Comparison of ENCODE assay signal across 10 cellular contexts in genomic region chr7:593324-594115, GRCh38.
A peak's percentile ranks its signal among the peaks of the same experiment; 100 is the strongest.
DNase-seq lines count a peak whose midpoint lies in the region; ATAC-seq and TF ChIP-seq lines count a peak whose summit lies in the region.
"Had no signal": no experiment of that assay in that cellular context is flagged by ENCODE, and none has a peak within 500 bp of the region (broad histone marks: within the 10 kb centered on the region; RNA-seq: fewer than 3 reads in every experiment).

No MANE protein-coding gene starts in this region.

- ATAC-seq in stimulated activated naive CD8-positive, alpha-beta T cell treated with anti-CD3 and anti-CD28 coated beads, Interleukin-15, amount 100 ng/mL, for 72 hours: peak; percentile 62
- ATAC-seq in GM19023 (IDR thresholded peaks at IDR 0.05; ENCODE audit: unreplicated experiment): no peak

- H3K9me3 ChIP-seq in KOPT-K1 (ENCODE audit: insufficient read depth, low read length, poor library complexity, severe bottlenecking): peaks cover 8% of the 10 kb centered on the region

- peaks cover 55% of the 10 kb centered on the region for H3K36me3 ChIP-seq in KOPT-K1 (ENCODE audit: insufficient read depth, low read length)

- peak overlapping the region in 7 of 59 donors; percentile 6 to 42 (median 12) for H3K4me3 ChIP-seq in dorsolateral prefrontal cortex
- H3K4me3 ChIP-seq: GM23248 had no signal

- CTCF ChIA-PET in activated naive CD4-positive, alpha-beta T cell treated with anti-CD3 and anti-CD28 coated beads for 36 hours (lab: Charles Lee): no interaction called here

- H3K36me3 Mint-ChIP-seq in activated naive CD4-positive, alpha-beta T cell treated with anti-CD3 and anti-CD28 coated beads for 36 hours (ENCODE audit: low read depth): peaks cover 23% of the 10 kb centered on the region

- no peaks in the 10 kb centered on the region for H3K27me3 Mint-ChIP-seq in activated naive CD4-positive, alpha-beta T cell treated with anti-CD3 and anti-CD28 coated beads for 36 hours (ENCODE audit: low read depth)
- H3K27me3 Mint-ChIP-seq in stimulated activated naive CD8-positive, alpha-beta T cell treated with anti-CD3 and anti-CD28 coated beads, Interleukin-15, amount 100 ng/mL, for 72 hours: no peaks in the 10 kb centered on the region

- no peaks in the 10 kb centered on the region for H3K27me3 ChIP-seq in dorsolateral prefrontal cortex

- TF ChIP-seq CTCF in dorsolateral prefrontal cortex (IDR thresholded peaks at IDR 0.05 in 54 of 56, conservative IDR thresholded peaks at IDR 0.05 in 2 of 56; ENCODE audit: low read depth in 1 of 56, partially characterized antibody in 56 of 56): no peak

- peak overlapping the region; percentile 69 for H3K27ac Mint-ChIP-seq in activated naive CD4-positive, alpha-beta T cell treated with anti-CD3 and anti-CD28 coated beads for 36 hours
- H3K27ac Mint-ChIP-seq in stimulated activated naive CD8-positive, alpha-beta T cell treated with anti-CD3 and anti-CD28 coated beads, Interleukin-15, amount 100 ng/mL, for 72 hours: peak overlapping the region; percentile 93 to 95

- peak overlapping the region; percentile 61 for H3K27ac ChIP-seq in KOPT-K1 (ENCODE audit: low read depth, low read length, poor library complexity, severe bottlenecking)
- peak overlapping the region in 38 of 59 donors; percentile 11 to 82 (median 51) for H3K27ac ChIP-seq in dorsolateral prefrontal cortex
- H3K27ac ChIP-seq: GM23248 had no signal

- peaks cover 7% of the 10 kb centered on the region for H3K9me3 Mint-ChIP-seq in activated naive CD4-positive, alpha-beta T cell treated with anti-CD3 and anti-CD28 coated beads for 36 hours
- H3K9me3 Mint-ChIP-seq in stimulated activated naive CD8-positive, alpha-beta T cell treated with anti-CD3 and anti-CD28 coated beads, Interleukin-15, amount 100 ng/mL, for 72 hours: peaks cover 6 to 21% of the 10 kb centered on the region in 2 donors

- peak overlapping the region; percentile 36 for H3K4me3 Mint-ChIP-seq in activated naive CD4-positive, alpha-beta T cell treated with anti-CD3 and anti-CD28 coated beads for 36 hours
- H3K4me3 Mint-ChIP-seq in stimulated activated naive CD8-positive, alpha-beta T cell treated with anti-CD3 and anti-CD28 coated beads, Interleukin-15, amount 100 ng/mL, for 72 hours: peak overlapping the region; percentile 75 to 81

- H3K4me1 Mint-ChIP-seq in activated naive CD4-positive, alpha-beta T cell treated with anti-CD3 and anti-CD28 coated beads for 36 hours (ENCODE audit: low read depth): peaks cover 31% of the 10 kb centered on the region
- H3K4me1 Mint-ChIP-seq in stimulated activated naive CD8-positive, alpha-beta T cell treated with anti-CD3 and anti-CD28 coated beads, Interleukin-15, amount 100 ng/mL, for 72 hours: peaks cover 82% of the 10 kb centered on the region

- peak; percentile 65 for DNase-seq in activated naive CD4-positive, alpha-beta T cell treated with anti-CD3 and anti-CD28 coated beads for 36 hours
- DNase-seq in activated naive CD4-positive, alpha-beta T cell treated with anti-CD3 and anti-CD28 coated beads, Interleukin-2, amount 50 U/mL, for 16 hours: no peak
- DNase-seq in dorsolateral prefrontal cortex: peak in 5 of 10 donors; percentile 33 to 72 (median 60)
- DNase-seq in stimulated activated naive CD8-positive, alpha-beta T cell treated with anti-CD3 and anti-CD28 coated beads, Interleukin-15, amount 100 ng/mL, for 72 hours: peak in 1 of 2 donors; percentile 60
- no peak for DNase-seq in GM03348 (ENCODE audit: low spot score)
- DNase-seq in SKM-1 treated with dmso at 0.1 percent for 144 hours (lab: John Stamatoyannopoulos, UW; ENCODE audit: unreplicated experiment): no peak
- DNase-seq: activated CD4-positive, CD25-positive, alpha-beta regulatory T cell treated with anti-CD3 and anti-CD28 coated beads, Interleukin-2, amount 50 U/mL, for 72 hours; GM23248 had no signal

- intact Hi-C loops in activated naive CD4-positive, alpha-beta T cell treated with anti-CD3 and anti-CD28 coated beads for 36 hours (cut with micrococcal nuclease): loop anchor here (1.0 kb wide), 2 partner anchors 8 kb away; no protein-coding TSS in a partner anchor
- intact Hi-C loops in dorsolateral prefrontal cortex (cut with DNase I): loop anchor here in 1 of 2 donors (5.0 kb wide), 1 partner anchor 261 kb away; no protein-coding TSS in a partner anchor
